ENCODE assay signal across 17 cellular contexts in genomic region chr11:120040136-120040840, GRCh38.
DNase-seq lines count a peak whose midpoint lies in the region; ATAC-seq and TF ChIP-seq lines count a peak whose summit lies in the region.
"Had no signal": no experiment of that assay in that cellular context is flagged by ENCODE, and none has a peak within 500 bp of the region (broad histone marks: within the 10 kb centered on the region; RNA-seq: fewer than 3 reads in every experiment).

No MANE protein-coding gene starts in this region.

- H3K4me1 Mint-ChIP-seq in osteocyte (ENCODE audit: unreplicated experiment) (no peaks in the 10 kb centered on the region), immature natural killer cell (no peaks in the 10 kb centered on the region)
- H3K4me1 Mint-ChIP-seq in naive thymus-derived CD4-positive, alpha-beta T cell = no peaks in the 10 kb centered on the region

- H3K4me3 Mint-ChIP-seq in osteocyte (ENCODE audit: unreplicated experiment) (no peak overlapping the region), immature natural killer cell (no peak overlapping the region)
- no peak overlapping the region for H3K4me3 Mint-ChIP-seq in naive thymus-derived CD4-positive, alpha-beta T cell

- peaks cover 17% of the 10 kb centered on the region for H3K27me3 Mint-ChIP-seq in osteocyte (ENCODE audit: unreplicated experiment)
- peaks cover 2 to 10% (median 5%) of the 10 kb centered on the region in 3 donors for H3K27me3 Mint-ChIP-seq in immature natural killer cell (ENCODE audit: low read depth in 3 of 3)
- peaks cover 0 to 64% (median 44%) of the 10 kb centered on the region in 5 donors for H3K27me3 Mint-ChIP-seq in naive thymus-derived CD4-positive, alpha-beta T cell

- POLR2A ChIA-PET in AG04450 (lab: Yijun Ruan, JAX) = no interaction called here
- POLR2A ChIA-PET in naive thymus-derived CD4-positive, alpha-beta T cell (lab: Charles Lee) = no interaction called here

- in situ Hi-C loops in GM13976 (cut with MboI; ENCODE audit: low sequenced_read_pairs, unreplicated experiment) = no loop called here

- CTCF ChIA-PET in AG04450 (lab: Charles Lee) = no interaction called here
- CTCF ChIA-PET in naive thymus-derived CD4-positive, alpha-beta T cell (lab: Charles Lee) = no interaction called here

- H3K9me3 Mint-ChIP-seq in osteocyte (ENCODE audit: unreplicated experiment) (peaks cover 5% of the 10 kb centered on the region), immature natural killer cell (peaks cover 0 to 2% (median 0%) of the 10 kb centered on the region in 6 donors)
- peaks cover 0 to 12% (median 3%) of the 10 kb centered on the region in 11 donors for H3K9me3 Mint-ChIP-seq in naive thymus-derived CD4-positive, alpha-beta T cell

- H3K27ac ChIP-seq in AG04450 (ENCODE audit: low read depth, low read length) = peak overlapping the region; percentile 11
- H3K27ac ChIP-seq in naive thymus-derived CD4-positive, alpha-beta T cell (ENCODE audit: low read depth, low read length) = no peak overlapping the region
- H3K27ac ChIP-seq: C4-2B, KMS-11, SK-N-MC had no signal

- no peak overlapping the region for H3K27ac Mint-ChIP-seq in osteocyte (ENCODE audit: unreplicated experiment)
- no peak overlapping the region for H3K27ac Mint-ChIP-seq in immature natural killer cell
- no peak overlapping the region for H3K27ac Mint-ChIP-seq in naive thymus-derived CD4-positive, alpha-beta T cell

- no peaks in the 10 kb centered on the region for H3K4me1 ChIP-seq in naive thymus-derived CD4-positive, alpha-beta T cell (ENCODE audit: control insufficient read depth in 2 of 2, insufficient read depth in 2 of 2, low read length in 2 of 2)
- H3K4me1 ChIP-seq: HAP-1 had no signal

- intact Hi-C loops in naive thymus-derived CD4-positive, alpha-beta T cell (cut with micrococcal nuclease) = no loop called here

- DNase-seq in AG04450 (ENCODE audit: low read depth, low spot score) = no peak
- peak; percentile 4 for DNase-seq in ELF-1 (ENCODE audit: low read depth, low spot score)
- DNase-seq in ecto neural progenitor cell (ENCODE audit: low spot score) = peak; percentile 37
- DNase-seq in osteocyte (ENCODE audit: extremely low spot score, unreplicated experiment) = peak; percentile 48
- no peak for DNase-seq in immature natural killer cell
- DNase-seq in GM13976 (ENCODE audit: low spot score) = no peak
- no peak for DNase-seq in naive thymus-derived CD4-positive, alpha-beta T cell
- DNase-seq: DMS79 treated with DMSO at 0.1 percent for 48 hours, NCI-H187, NCI-H2107, NCI-H446 treated with DMSO at 0.1 percent for 48 hours, OCI-M1, SHP77 had no signal

- H3K9me3 ChIP-seq in AG04450 (ENCODE audit: control insufficient read depth, insufficient read depth, low read length) = no peaks in the 10 kb centered on the region
- H3K9me3 ChIP-seq in naive thymus-derived CD4-positive, alpha-beta T cell (ENCODE audit: control insufficient read depth in 2 of 3, low read length in 3 of 3) = no peaks in the 10 kb centered on the region

- H3K36me3 Mint-ChIP-seq in osteocyte (ENCODE audit: unreplicated experiment) (no peaks in the 10 kb centered on the region), immature natural killer cell (no peaks in the 10 kb centered on the region)
- H3K36me3 Mint-ChIP-seq in naive thymus-derived CD4-positive, alpha-beta T cell = no peaks in the 10 kb centered on the region

- no peaks in the 10 kb centered on the region for H3K36me3 ChIP-seq in naive thymus-derived CD4-positive, alpha-beta T cell (ENCODE audit: control insufficient read depth in 2 of 3, insufficient read depth in 3 of 3, low read length in 3 of 3)
- H3K36me3 ChIP-seq: HAP-1 had no signal

- H3K4me3 ChIP-seq in AG04450 (ENCODE audit: low read depth, low read length) = no peak overlapping the region
- no peak overlapping the region for H3K4me3 ChIP-seq in naive thymus-derived CD4-positive, alpha-beta T cell (ENCODE audit: low read length)
- H3K4me3 ChIP-seq: HAP-1, SK-N-MC had no signal

- no peak for ATAC-seq in naive thymus-derived CD4-positive, alpha-beta T cell

- no peak for TF ChIP-seq CTCF in AG04450 (IDR thresholded peaks at IDR 0.05; ENCODE audit: low read depth, low read length)
- TF ChIP-seq CTCF in osteocyte (IDR thresholded peaks at IDR 0.05) = no peak
- no peak for TF ChIP-seq CTCF in GM13976 (IDR thresholded peaks at IDR 0.05; ENCODE audit: borderline replicate concordance, control extremely low read depth, extremely low read depth, insufficient read depth, missing control alignments)

- peaks cover 8% of the 10 kb centered on the region for H3K27me3 ChIP-seq in AG04450 (ENCODE audit: control insufficient read depth, insufficient read depth, low read length)
- no peaks in the 10 kb centered on the region for H3K27me3 ChIP-seq in naive thymus-derived CD4-positive, alpha-beta T cell (ENCODE audit: control insufficient read depth in 2 of 2, insufficient read depth in 2 of 2, low read length in 2 of 2)

Comparison
In these comparisons a context has a peak if more than half of its experiments do, and no peak if none do; other contexts are left out.
1. DNase-seq: peak in ELF-1 (single experiment), ecto neural progenitor cell (single experiment) and osteocyte (single experiment); none in AG04450 (single experiment), immature natural killer cell (0 of 3), GM13976 (single experiment) and naive thymus-derived CD4-positive, alpha-beta T cell (0 of 9).